ENCODE assay signal across 23 cellular contexts in the genomic region with DNA sequence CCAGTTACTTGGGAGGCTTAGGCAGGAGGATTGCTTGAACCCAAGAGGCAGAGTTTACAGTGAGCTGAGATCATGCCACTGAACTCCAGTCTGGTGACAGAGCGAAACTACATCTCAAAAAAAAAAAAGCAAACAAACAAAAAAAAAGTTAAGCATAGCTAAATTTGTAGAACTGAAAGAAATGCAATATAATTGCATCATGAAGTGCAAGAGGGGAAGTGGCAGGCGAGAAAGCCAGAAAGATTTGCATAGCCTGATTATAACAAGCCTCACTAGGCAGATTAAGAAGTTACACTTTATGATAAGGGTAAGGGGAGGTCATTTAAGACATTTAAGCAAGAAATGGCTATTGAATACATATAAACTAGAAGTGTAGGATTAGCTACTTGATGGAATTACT.
DNase-seq lines count a peak whose midpoint lies in the region; ATAC-seq, FAIRE-seq and TF ChIP-seq lines count a peak whose summit lies in the region.
"Had no signal": no experiment of that assay in that cellular context is flagged by ENCODE, and none has a peak within 500 bp of the region (broad histone marks: within the 10 kb centered on the region; RNA-seq: fewer than 3 reads in every experiment).

No MANE protein-coding gene starts in this region.

- SMC1A ChIA-PET in GM12878 (lab: Charles Lee; ENCODE audit: uncharacterized antibody, unreplicated experiment) = interaction anchor here (0.6 to 1.3 kb wide), 2 partner anchors 8 to 9 kb away, joined by 3 read pairs; no protein-coding TSS in a partner anchor

- CTCF ChIA-PET in GM12878 (lab: Yijun Ruan, JAX) = interaction anchor here (0.7 kb wide), 1 partner anchor 43 kb away, joined by 3 read pairs; no protein-coding TSS in a partner anchor

- no peak for TF ChIP-seq CTCF in GM12878 (IDR thresholded peaks at IDR 0.05 in 2 of 3, conservative IDR thresholded peaks at IDR 0.05 in 1 of 3; ENCODE audit: control insufficient read depth in 2 of 3, extremely low read depth in 1 of 3, insufficient read depth in 1 of 3, low read depth in 3 of 3, low read length in 3 of 3)

- in situ Hi-C loops in GM12878 (cut with MboI) = no loop called here

- H4K20me1 ChIP-seq in GM12878 (ENCODE audit: control insufficient read depth, insufficient read depth) = no peaks in the 10 kb centered on the region

- TF ChIP-seq EP300 in GM12878 (IDR thresholded peaks at IDR 0.05; ENCODE audit: borderline replicate concordance in 1 of 2, control insufficient read depth in 1 of 2, low read depth in 2 of 2, low read length in 2 of 2) = no peak

- H2AFZ ChIP-seq in GM12878 (ENCODE audit: control insufficient read depth, low read depth, low read length) = no peak overlapping the region
- H2AFZ ChIP-seq: neural progenitor cell had no signal

- no peaks in the 10 kb centered on the region for H3K9me3 ChIP-seq in GM12878 (replicated peaks; ENCODE audit: control insufficient read depth, insufficient read depth, low read length)
- H3K9me3 ChIP-seq: gastrocnemius medialis, mucosa of descending colon had no signal

- no peaks in the 10 kb centered on the region for H3K36me3 ChIP-seq in GM12878 (ENCODE audit: control insufficient read depth in 2 of 2, insufficient read depth in 2 of 2, low read length in 1 of 2)
- H3K36me3 ChIP-seq: gastrocnemius medialis, neural progenitor cell had no signal

- FAIRE-seq in GM12878 (lab: Jason Lieb, UNC) = no peak
- FAIRE-seq: D721Med, RCC 7860, TTC549 had no signal

- no peak for DNase-seq in GM12878 (ENCODE audit: low read depth, low spot score)
- DNase-seq in activated CD4-positive, CD25-positive, alpha-beta regulatory T cell (lab: John Stamatoyannopoulos, UW) = no peak
- DNase-seq: activated CD4-positive, alpha-beta T cell treated with anti-CD3 and anti-CD28 coated beads, Interleukin-2, amount 10 ng/mL, durations not matched to agents 24 days and 14 days; activated CD8-positive, alpha-beta memory T cell treated with anti-CD3 and anti-CD28 coated beads, Interleukin-2, amount 50 U/mL, for 4 hours; activated naive CD4-positive, alpha-beta T cell; amygdala; caudate nucleus; gastrocnemius medialis; KBM-7; mucosa of descending colon; NCI-H526 had no signal

- intact Hi-C loops in GM12878 (cut with micrococcal nuclease; ENCODE audit: unreplicated experiment) = no loop called here

- no peaks in the 10 kb centered on the region for H3K27me3 ChIP-seq in GM12878 (replicated peaks in 1 of 2; ENCODE audit: control insufficient read depth in 2 of 2, insufficient read depth in 2 of 2, low read length in 1 of 2)
- H3K27me3 ChIP-seq: gastrocnemius medialis, neural progenitor cell had no signal

- H3K4me1 ChIP-seq in GM12878 (ENCODE audit: control insufficient read depth, insufficient read depth, low read length) = no peaks in the 10 kb centered on the region
- H3K4me1 ChIP-seq: gastrocnemius medialis, neural progenitor cell had no signal

- H3K4me3 ChIP-seq in GM12878 = no peak overlapping the region
- H3K4me3 ChIP-seq: gastrocnemius medialis, mucosa of descending colon, neural progenitor cell, smooth muscle cell had no signal

- no peak for TF ChIP-seq POLR2A in GM12878 (IDR thresholded peaks at IDR 0.05; ENCODE audit: low read depth, low read length)

- WGBS in GM12878 (ENCODE audit: insufficient coverage, insufficient replicate concordance, low lambda C conversion rate, missing lambda C conversion rate) = 0% methylated on average over 2 of the region's 2 CpGs

- BruUV-seq in GM12878 (replicated peaks; lab: Mats Ljungman, UMichigan) = no TSS peak

- no peak for TF ChIP-seq RAD21 in GM12878 (IDR thresholded peaks at IDR 0.05; ENCODE audit: insufficient read depth, low read depth, low read length)

- H3K4me2 ChIP-seq in GM12878 (ENCODE audit: control insufficient read depth, insufficient read depth) = no peak overlapping the region
- H3K4me2 ChIP-seq: neural progenitor cell, smooth muscle cell had no signal

- H3K27ac ChIP-seq in GM12878 (ENCODE audit: control insufficient read depth, insufficient read depth) = no peak overlapping the region
- H3K27ac ChIP-seq: gastrocnemius medialis, neural progenitor cell had no signal

- no peak overlapping the region for H3K9ac ChIP-seq in GM12878 (ENCODE audit: control insufficient read depth, insufficient read depth, low read length)
- H3K9ac ChIP-seq: neural progenitor cell had no signal

- RAD21 ChIA-PET in GM12878 (lab: Charles Lee; ENCODE audit: unreplicated experiment) = no interaction called here

- POLR2A ChIA-PET in GM12878 (lab: Charles Lee) = no interaction called here

- ATAC-seq in GM18867 (IDR thresholded peaks at IDR 0.05; ENCODE audit: unreplicated experiment) (peak; percentile 95), GM21576 (IDR thresholded peaks at IDR 0.05; ENCODE audit: unreplicated experiment) (peak; percentile 59), HG03432 (IDR thresholded peaks at IDR 0.05; ENCODE audit: unreplicated experiment) (peak; percentile 77), GM12878 (peak; percentile 76), GM19452 (IDR thresholded peaks at IDR 0.05; ENCODE audit: unreplicated experiment) (no peak), GM21737 (IDR thresholded peaks at IDR 0.05; ENCODE audit: unreplicated experiment) (no peak)
- ATAC-seq: gastrocnemius medialis, left lobe of liver, mucosa of descending colon, SK-N-SH treated with all-trans-retinoic acid at 6 μM for 48 hours had no signal

- H3K79me2 ChIP-seq in GM12878 (ENCODE audit: control insufficient read depth, insufficient read depth, low read length) = no peaks in the 10 kb centered on the region

TF ChIP-seq in GM12878, 131 proteins besides CTCF, POLR2A, EP300 and RAD21 (continues in another document):
- TF ChIP-seq POU2F2 (IDR thresholded peaks at IDR 0.05; ENCODE audit: borderline replicate concordance, low read depth, low read length) (peak; percentile 28; the same call in 1 of the 3 replicates), LARP7 (IDR thresholded peaks at IDR 0.05) (no peak), GATAD2B (conservative IDR thresholded peaks at IDR 0.05; ENCODE audit: low read depth) (no peak), HDAC6 (IDR thresholded peaks at IDR 0.05; ENCODE audit: unreplicated experiment) (no peak), CHD4 (IDR thresholded peaks at IDR 0.05) (no peak), MYB (IDR thresholded peaks at IDR 0.05; ENCODE audit: borderline replicate concordance, low read depth, low read length) (no peak), SIX5 (IDR thresholded peaks at IDR 0.05; ENCODE audit: low read depth, low read length, severe bottlenecking) (no peak), NBN (IDR thresholded peaks at IDR 0.05) (0 out of 2 replicates have a peak, but pooled peaks have one; percentile 35), BHLHE40 (IDR thresholded peaks at IDR 0.05; ENCODE audit: borderline replicate concordance in 1 of 2, low read depth in 2 of 2, low read length in 1 of 2) (0 out of 4 replicates have a peak, but pooled peaks have one; percentile 7 to 11), PKNOX1 (IDR thresholded peaks at IDR 0.05) (peak; percentile 25; the same call in 1 of the 2 replicates), YBX1 (IDR thresholded peaks at IDR 0.05) (no peak), MTA3 (IDR thresholded peaks at IDR 0.05; ENCODE audit: borderline replicate concordance, low read length) (no peak), RB1 (IDR thresholded peaks at IDR 0.05; ENCODE audit: borderline replicate concordance) (no peak), ZNF384 (IDR thresholded peaks at IDR 0.05; ENCODE audit: borderline replicate concordance, low read depth, low read length) (peak; percentile 69), SPI1 (IDR thresholded peaks at IDR 0.05; ENCODE audit: borderline replicate concordance, insufficient read depth, low read depth, low read length) (peak; percentile 68; the same call in 1 of the 2 replicates), ETV6 (conservative IDR thresholded peaks at IDR 0.05 in 1 of 2, IDR thresholded peaks at IDR 0.05 in 1 of 2; ENCODE audit: borderline replicate concordance in 1 of 2, low read depth in 1 of 2) (no peak), MEF2A (IDR thresholded peaks at IDR 0.05; ENCODE audit: insufficient read depth, low read depth, low read length) (0 out of 2 replicates have a peak, but pooled peaks have one; percentile 21), BCLAF1 (IDR thresholded peaks at IDR 0.05) (no peak), SREBF1 (IDR thresholded peaks at IDR 0.05; ENCODE audit: low read length) (no peak), RAD51 (IDR thresholded peaks at IDR 0.05) (no peak), TCF7 (IDR thresholded peaks at IDR 0.05; ENCODE audit: borderline replicate concordance) (no peak), CEBPB (IDR thresholded peaks at IDR 0.05; ENCODE audit: borderline replicate concordance in 1 of 2, low read depth in 2 of 2, low read length in 2 of 2) (peak in 1 of 2 experiments; percentile 49; a peak in 1 of 4 replicates)

Comparison
In these comparisons a context has a peak if more than half of its experiments do, and no peak if none do; other contexts are left out.
1. ATAC-seq: peak in GM18867 (single experiment), GM21576 (single experiment), HG03432 (single experiment) and GM12878 (single experiment); none in GM19452 (single experiment) and GM21737 (single experiment).